Comparison of ENCODE assay signal across 8 cellular contexts in genomic region chr7:43729214-43729923, GRCh38. TPM values are rescaled to one million over a fixed set of nuclear protein-coding genes. Genes with fewer than 3 reads are reported as not detected.
DNase-seq lines count a peak whose midpoint lies in the region; ATAC-seq and TF ChIP-seq lines count a peak whose summit lies in the region.

Gene COA1 (minus strand): TSS chr7:43729523. CDS start chr7:43648614, 80,909 bp downstream.

- peak within 1 kb of the TSS; percentile 81 to 92 for H3K27ac Mint-ChIP-seq in activated naive CD4-positive, alpha-beta T cell treated with anti-CD3 and anti-CD28 coated beads, Interleukin-2, amount 50 U/mL, for 72 hours

- peaks cover 15 to 21% of the 10 kb centered on the region in 2 donors for H3K36me3 Mint-ChIP-seq in activated naive CD4-positive, alpha-beta T cell treated with anti-CD3 and anti-CD28 coated beads, Interleukin-2, amount 50 U/mL, for 72 hours

- H3K9me3 Mint-ChIP-seq in activated naive CD4-positive, alpha-beta T cell treated with anti-CD3 and anti-CD28 coated beads, Interleukin-2, amount 50 U/mL, for 72 hours, result no peaks in the 10 kb centered on the region

- TF ChIP-seq POLR2A in GM10847 (IDR thresholded peaks at IDR 0.05; ENCODE audit: extremely low read depth, insufficient read length), result peak; percentile 57

- DNase-seq in NCI-H1092 treated with DMSO at 0.1 percent for 48 hours (lab: John Stamatoyannopoulos, UW) (peak; percentile 92), SKM-1 (lab: John Stamatoyannopoulos, UW; ENCODE audit: unreplicated experiment) (peak; percentile 69), glomerular visceral epithelial cell (ENCODE audit: extremely low spot score) (peak; percentile 90), omental fat pad (ENCODE audit: low spot score) (peak; percentile 50)
- DNase-seq in activated naive CD4-positive, alpha-beta T cell treated with anti-CD3 and anti-CD28 coated beads, Interleukin-2, amount 50 U/mL, for 72 hours (ENCODE audit: low spot score in 2 of 2), result peak; percentile 76 to 78

- H3K27ac ChIP-seq in temporal lobe (ENCODE audit: low read depth, low read length), result no peak within 1 kb of the TSS

- no peak for TF ChIP-seq CTCF in omental fat pad (IDR thresholded peaks at IDR 0.05)

- ATAC-seq in HG02610 (IDR thresholded peaks at IDR 0.05; ENCODE audit: unreplicated experiment), result peak; percentile 83
- peak; percentile 95 to 97 for ATAC-seq in activated naive CD4-positive, alpha-beta T cell treated with anti-CD3 and anti-CD28 coated beads, Interleukin-2, amount 50 U/mL, for 72 hours
- peak; percentile 100 for ATAC-seq in omental fat pad (ENCODE audit: low FRiP score)

RNA-seq across cellular contexts. Expression of gene COA1, which starts in this region (rescaled TPM):
- total RNA-seq in activated naive CD4-positive, alpha-beta T cell treated with anti-CD3 and anti-CD28 coated beads, Interleukin-2, amount 50 U/mL, for 72 hours, result 10 to 100 TPM; 31.9 to 72.4 TPM
- total RNA-seq in omental fat pad (10 to 100 TPM; 34.5 to 57.4 (median 44.3) TPM), temporal lobe (32.0 TPM)
